ENCODE assay signal across 24 cellular contexts in the genomic region with DNA sequence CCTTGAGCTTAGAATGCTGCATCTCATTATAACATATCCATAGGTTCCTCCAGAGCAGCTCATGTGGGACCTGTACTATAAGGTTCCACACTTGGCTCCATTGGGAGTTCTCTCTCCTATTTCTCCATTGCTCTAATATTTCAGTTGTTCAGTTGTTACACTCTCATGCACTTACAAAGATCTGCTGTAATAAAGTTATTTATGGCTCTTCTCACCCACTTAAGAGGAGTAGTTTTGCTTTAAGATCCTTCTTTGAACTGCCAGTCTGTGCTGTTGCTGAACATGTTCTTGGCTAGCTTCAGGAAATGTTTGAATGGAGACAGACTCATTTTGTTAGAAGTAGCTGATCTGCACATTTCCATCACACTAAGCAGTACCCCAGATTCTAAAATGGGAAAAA.
"Had no signal": no experiment of that assay in that cellular context is flagged by ENCODE, and none has a peak within 500 bp of the region (broad histone marks: within the 10 kb centered on the region; RNA-seq: fewer than 3 reads in every experiment).

No MANE protein-coding gene starts in this region.

- ATAC-seq: activated CD4-positive, CD25-positive, alpha-beta regulatory T cell treated with anti-CD3 and anti-CD28 coated beads, Interleukin-2, amount 50 U/mL, for 24 hours; activated CD8-positive, alpha-beta T cell treated with anti-CD3 and anti-CD28 coated beads, Interleukin-2, amount 10 ng/mL, durations not matched to agents 7 days and 5 days; activated naive CD4-positive, alpha-beta T cell treated with anti-CD3 and anti-CD28 coated beads, Interleukin-2, amount 50 U/mL, for 72 hours; Panc1 had no signal

- H3K36me3 Mint-ChIP-seq: activated naive CD4-positive, alpha-beta T cell treated with anti-CD3 and anti-CD28 coated beads, Interleukin-2, amount 50 U/mL, for 72 hours had no signal

- H3K9me3 Mint-ChIP-seq: activated T-cell treated with anti-CD3 and anti-CD28 coated beads, Interleukin-2, amount 50 U/mL, for 24 hours; activated T-helper 1 cell treated with anti-CD3 and anti-CD28 coated beads, Interleukin-12 subunit alpha, Interleukin-12 subunit beta, Interleukin-2, Interleukin-4 antibody, amounts not matched to agents 30 ng/mL and 10 ng/mL and 1 ng/mL, durations not matched to agents 14 hours and 24 hours and 36 hours; brain; T-helper 1 cell treated with Interleukin-12 subunit alpha and Interleukin-12 subunit beta and Interleukin-4 antibody, amounts not matched to agents 30 μg/mL and 1 μg/mL, for 36 hours had no signal

- DNase-seq: activated CD4-positive, alpha-beta T cell treated with anti-CD3 and anti-CD28 coated beads for 4 hours; activated CD4-positive, alpha-beta T cell treated with anti-CD3 and anti-CD28 coated beads, Interleukin-2, amount 50 U/mL, for 4 hours; activated CD8-positive, alpha-beta T cell treated with anti-CD3 and anti-CD28 coated beads, Interleukin-2, amount 10 ng/mL, durations not matched to agents 7 days and 5 days; activated effector memory CD4-positive, alpha-beta T cell treated with Interleukin-2 at 50 U/mL for 16 hours; activated naive CD4-positive, alpha-beta T cell; activated T-cell treated with anti-CD3 and anti-CD28 coated beads, Interleukin-2, amount 50 U/mL, for 24 hours; amygdala; KBM-7; NCI-H1048; NCI-H146; NCI-H1930; NCI-H345; NCI-H510A; NCI-H526 treated with DMSO at 0.1 percent for 48 hours; NCI-H82; OCI-M1; RPMI8226; SHP77 had no signal

- H3K27ac Mint-ChIP-seq: activated CD8-positive, alpha-beta T cell treated with anti-CD3 and anti-CD28 coated beads, Interleukin-2, amount 10 ng/mL, durations not matched to agents 7 days and 5 days; activated naive CD4-positive, alpha-beta T cell treated with anti-CD3 and anti-CD28 coated beads, Interleukin-2, amount 50 U/mL, for 72 hours; activated T-cell treated with anti-CD3 and anti-CD28 coated beads, Interleukin-2, amount 50 U/mL, for 24 hours; activated T-helper 1 cell treated with anti-CD3 and anti-CD28 coated beads, Interleukin-12 subunit alpha, Interleukin-12 subunit beta, Interleukin-2, Interleukin-4 antibody, amounts not matched to agents 30 ng/mL and 10 ng/mL and 1 ng/mL, durations not matched to agents 14 hours and 24 hours and 36 hours; brain; T-helper 1 cell treated with Interleukin-12 subunit alpha and Interleukin-12 subunit beta and Interleukin-4 antibody, amounts not matched to agents 30 μg/mL and 1 μg/mL, for 36 hours had no signal

- H3K4me3 Mint-ChIP-seq: activated CD8-positive, alpha-beta T cell treated with anti-CD3 and anti-CD28 coated beads, Interleukin-2, amount 10 ng/mL, durations not matched to agents 7 days and 5 days; activated T-cell treated with anti-CD3 and anti-CD28 coated beads, Interleukin-2, amount 50 U/mL, for 24 hours; activated T-helper 1 cell treated with anti-CD3 and anti-CD28 coated beads, Interleukin-12 subunit alpha, Interleukin-12 subunit beta, Interleukin-2, Interleukin-4 antibody, amounts not matched to agents 30 ng/mL and 10 ng/mL and 1 ng/mL, durations not matched to agents 14 hours and 24 hours and 36 hours; brain; T-helper 1 cell treated with Interleukin-12 subunit alpha and Interleukin-12 subunit beta and Interleukin-4 antibody, amounts not matched to agents 30 μg/mL and 1 μg/mL, for 36 hours had no signal

- H3K27me3 Mint-ChIP-seq: activated T-cell treated with anti-CD3 and anti-CD28 coated beads, Interleukin-2, amount 50 U/mL, for 24 hours; brain had no signal
